ENCODE assay signal across 14 cellular contexts in genomic region chr3:12170207-12170606, GRCh38. TPM values are rescaled to one million over a fixed set of nuclear protein-coding genes. Genes with fewer than 3 reads are reported as not detected.
DNase-seq lines count a peak whose midpoint lies in the region; ATAC-seq and TF ChIP-seq lines count a peak whose summit lies in the region.
"Had no signal": no experiment of that assay in that cellular context is flagged by ENCODE, and none has a peak within 500 bp of the region (broad histone marks: within the 10 kb centered on the region; RNA-seq: fewer than 3 reads in every experiment).

No MANE protein-coding gene starts in this region.

- H3K4me3 ChIP-seq in tibial artery: no peak overlapping the region

- H3K9me3 ChIP-seq in tibial artery: peaks cover 0 to 8% (median 0%) of the 10 kb centered on the region in 3 donors

- H3K4me1 ChIP-seq in tibial artery: peaks cover 0 to 27% (median 5%) of the 10 kb centered on the region in 4 donors

- ATAC-seq in GM18870 (IDR thresholded peaks at IDR 0.05; ENCODE audit: unreplicated experiment): no peak
- ATAC-seq in esophagus mucosa: no peak
- ATAC-seq: activated naive CD4-positive, alpha-beta T cell treated with anti-CD3 and anti-CD28 coated beads, Interleukin-2, amount 50 U/mL, for 72 hours had no signal

- TF ChIP-seq CTCF in tibial artery (IDR thresholded peaks at IDR 0.05): no peak

- no peaks in the 10 kb centered on the region for H3K27me3 ChIP-seq in tibial artery

- peak overlapping the region; percentile 45 to 63 for H3K27ac ChIP-seq in tibial artery

- H3K36me3 ChIP-seq in tibial artery: peaks cover 0 to 5% (median 0%) of the 10 kb centered on the region in 3 donors

- intact Hi-C loops in tibial artery (cut with DNase I; ENCODE audit: low total_unique reads): no loop called here

- peak; percentile 80 for DNase-seq in SIG-M5 treated with dmso at 0.1 percent for 504 hours (lab: John Stamatoyannopoulos, UW; ENCODE audit: unreplicated experiment)
- DNase-seq in SIG-M5 (lab: John Stamatoyannopoulos, UW): no peak
- DNase-seq in amniotic epithelial cell (ENCODE audit: low read depth): peak; percentile 82
- peak; percentile 54 for DNase-seq in hepatic stellate cell (ENCODE audit: low spot score)
- peak in 1 of 2 donors; percentile 45 for DNase-seq in tibial artery
- DNase-seq in 8988T: no peak
- DNase-seq: islet precursor cell, NCI-H146, NCI-H510A treated with DMSO at 0.1 percent for 48 hours, SHP77 treated with DMSO at 0.1 percent for 48 hours had no signal

RNA-seq across cellular contexts. Expression of gene TIMP4, which starts 11.5 kb away (rescaled TPM):
- total RNA-seq in esophagus mucosa: 1.2 TPM
- total RNA-seq: activated naive CD4-positive, alpha-beta T cell treated with anti-CD3 and anti-CD28 coated beads, Interleukin-2, amount 50 U/mL, for 72 hours; glomerular endothelial cell had no signal

Comparison
In these comparisons a context has a peak if more than half of its experiments do, and no peak if none do; other contexts are left out.
1. DNase-seq: peak in SIG-M5 treated with dmso at 0.1 percent for 504 hours (single experiment), amniotic epithelial cell (single experiment) and hepatic stellate cell (single experiment); none in SIG-M5 (single experiment) and 8988T (single experiment).